ENCODE assay signal across 10 cellular contexts in genomic region chr1:35555212-35555584, GRCh38. TPM values are rescaled to one million over a fixed set of nuclear protein-coding genes. Genes with fewer than 3 reads are reported as not detected.
A peak's percentile ranks its signal among the peaks of the same experiment; 100 is the strongest.
DNase-seq lines count a peak whose midpoint lies in the region; ATAC-seq and TF ChIP-seq lines count a peak whose summit lies in the region.
"Had no signal": no experiment of that assay in that cellular context is flagged by ENCODE, and none has a peak within 500 bp of the region (broad histone marks: within the 10 kb centered on the region; RNA-seq: fewer than 3 reads in every experiment).

No MANE protein-coding gene starts in this region.

- H3K4me2 ChIP-seq in PC-3 (ENCODE audit: low read length) (peak overlapping the region; percentile 96), osteoblast (ENCODE audit: insufficient read depth, low read length) (peak overlapping the region; percentile 88)

- no peak for TF ChIP-seq POLR2A in esophagus squamous epithelium (IDR thresholded peaks at IDR 0.05)

- H3K4me3 ChIP-seq in PC-3 (ENCODE audit: low read length) (peak overlapping the region; percentile 78), esophagus squamous epithelium (no peak overlapping the region), osteoblast (ENCODE audit: insufficient read depth, low read length) (peak overlapping the region; percentile 80)

- H3K4me1 ChIP-seq in PC-3 (ENCODE audit: insufficient read depth, low read length), result peaks cover 33% of the 10 kb centered on the region
- peaks cover 21 to 67% (median 31%) of the 10 kb centered on the region in 3 donors for H3K4me1 ChIP-seq in esophagus squamous epithelium
- H3K4me1 ChIP-seq in osteoblast (ENCODE audit: insufficient read depth, low read length), result peaks cover 31% of the 10 kb centered on the region

- H4K20me1 ChIP-seq in PC-3 (ENCODE audit: low read length) (no peaks in the 10 kb centered on the region), osteoblast (ENCODE audit: insufficient read depth, low read length) (peaks cover 31% of the 10 kb centered on the region)

- no TSS peak for BruUV-seq in PC-3 (replicated peaks; lab: Mats Ljungman, UMichigan)

- no peaks in the 10 kb centered on the region for H3K9me2 ChIP-seq in PC-3 (replicated peaks; ENCODE audit: low read length)

- H2AFZ ChIP-seq in PC-3 (ENCODE audit: low read length) (no peak overlapping the region), osteoblast (ENCODE audit: low read length) (no peak overlapping the region)

- H3K27ac ChIP-seq in PC-3 (ENCODE audit: low read length) (peak overlapping the region; percentile 91), esophagus squamous epithelium (peak overlapping the region; percentile 68 to 99 (median 96)), osteoblast (ENCODE audit: low read depth, low read length) (peak overlapping the region; percentile 80)

- H3K27me3 ChIP-seq in PC-3 (ENCODE audit: low read length) (no peaks in the 10 kb centered on the region), esophagus squamous epithelium (no peaks in the 10 kb centered on the region), osteoblast (ENCODE audit: insufficient read depth, low read length) (no peaks in the 10 kb centered on the region)

- H3K36me3 ChIP-seq in PC-3 (ENCODE audit: low read depth, low read length) (peaks cover 14% of the 10 kb centered on the region), esophagus squamous epithelium (peaks cover 0 to 40% (median 13%) of the 10 kb centered on the region in 3 donors), osteoblast (ENCODE audit: insufficient read depth, low read length) (peaks cover 23% of the 10 kb centered on the region)

- intact Hi-C loops in PC-3 (cut with micrococcal nuclease) (loop anchor here (2.0 kb wide), 1 partner anchor 86 kb away; no protein-coding TSS in a partner anchor), esophagus squamous epithelium (cut with DNase I) (no loop called here)

- H3K79me2 ChIP-seq in PC-3 (ENCODE audit: low read length) (peaks cover 54% of the 10 kb centered on the region), osteoblast (ENCODE audit: insufficient read depth, low read length) (peaks cover 52% of the 10 kb centered on the region)

- WGBS in esophagus squamous epithelium, 2 donors, result 29 to 46% methylated on average over 4 of the region's 4 CpGs

- DNase-seq in ELR (ENCODE audit: low read depth) (peak; percentile 20), PC-3 (no peak), esophagus squamous epithelium (lab: John Stamatoyannopoulos, UW) (no peak), osteoblast (ENCODE audit: insufficient read length, low spot score, missing footprints) (no peak), GM13977 (ENCODE audit: low spot score) (no peak), anterior cingulate cortex (lab: John Stamatoyannopoulos, UW) (no peak)
- DNase-seq: NCI-H1048; OCI-M1; stimulated activated naive CD4-positive, alpha-beta T cell treated with Interleukin-2 at 50 U/mL for 16 hours had no signal

- H3K9me3 ChIP-seq in PC-3 (ENCODE audit: low read length) (no peaks in the 10 kb centered on the region), esophagus squamous epithelium (no peaks in the 10 kb centered on the region), osteoblast (ENCODE audit: low read depth, low read length) (no peaks in the 10 kb centered on the region)

- TF ChIP-seq CTCF in PC-3 (conservative IDR thresholded peaks at IDR 0.05; ENCODE audit: low read depth, low read length) (no peak), esophagus squamous epithelium (IDR thresholded peaks at IDR 0.05) (no peak), osteoblast (IDR thresholded peaks at IDR 0.05; ENCODE audit: extremely low read depth, low read depth, low read length) (no peak), GM13977 (IDR thresholded peaks at IDR 0.05; ENCODE audit: extremely low read depth, insufficient read depth, missing control alignments) (no peak)

- in situ Hi-C loops in GM13977 (cut with MboI; ENCODE audit: low pct_unique_long_range_greater_than_20kb, low sequenced_read_pairs, unreplicated experiment), result no loop called here

- CTCF ChIA-PET in PC-3 (lab: Charles Lee), result interaction anchor here (2.6 kb wide), 1 partner anchor 104 kb away, joined by 10 read pairs; no protein-coding TSS in a partner anchor

- peaks cover 10% of the 10 kb centered on the region for H3F3A ChIP-seq in PC-3 (ENCODE audit: low read length, unreplicated experiment)

- peak overlapping the region; percentile 49 for H3K9ac ChIP-seq in PC-3 (ENCODE audit: low read length)

- no peak for ATAC-seq in PC-3
- no peak for ATAC-seq in GM21528 (IDR thresholded peaks at IDR 0.05; ENCODE audit: low FRiP score, unreplicated experiment)

- POLR2A ChIA-PET in PC-3 (lab: Charles Lee; ENCODE audit: unreplicated experiment), result no interaction called here

RNA-seq across cellular contexts. Expression of gene KIAA0319L, which starts 2.0 kb away (rescaled TPM):
- 20.9 and 26.7 TPM in 2 replicates for total RNA-seq in PC-3 (2014; rRNA removed)
- 10 to 100 TPM; 24.8 to 53.4 (median 28.4) TPM for total RNA-seq in esophagus squamous epithelium
- total RNA-seq in osteoblast, result 44.9 and 48.9 TPM in 2 replicates

RNA-seq across cellular contexts. Expression of gene NCDN, which starts 2.4 kb away (rescaled TPM):
- total RNA-seq in PC-3 (2014; rRNA removed) (25.2 and 30.2 TPM in 2 replicates), esophagus squamous epithelium (10 to 100 TPM; 10.1 to 13.7 (median 12.1) TPM), osteoblast (25.9 and 30.0 TPM in 2 replicates)

RNA-seq across cellular contexts. Expression of gene TFAP2E, which starts 17.9 kb away (rescaled TPM):
- total RNA-seq in PC-3 (2014; rRNA removed) (0.26 and 1.4 TPM in 2 replicates), esophagus squamous epithelium (1 to 10 TPM in 1 of 4 donors, under 1 TPM in 2, not detected in 1; 0.26 to 1.1 (median 0.38) TPM), osteoblast (under 0.01 and 0.29 TPM in 2 replicates)

Comparison
In these comparisons a context has a peak if more than half of its experiments do, and no peak if none do; other contexts are left out.
1. H3K4me3 ChIP-seq: peak in PC-3 (single experiment) and osteoblast (single experiment); none in esophagus squamous epithelium (0 of 4).
2. Peak in every context shown above with its lines, with median percentiles within 50 percentile points of each other: H3K27ac ChIP-seq.